8 cellular contexts compared by ENCODE assay signal in genomic region chr22:50583294-50583865, GRCh38. TPM values are rescaled to one million over a fixed set of nuclear protein-coding genes. Genes with fewer than 3 reads are reported as not detected.
DNase-seq lines count a peak whose midpoint lies in the region; ATAC-seq lines count a peak whose summit lies in the region.

No MANE protein-coding gene starts in this region.

- H3K4me3 ChIP-seq in iPS-18a (ENCODE audit: low read length) = peak overlapping the region; percentile 92

- no peaks in the 10 kb centered on the region for H3K9me3 ChIP-seq in iPS-18a (ENCODE audit: control insufficient read depth, low read depth, low read length)

- peaks cover 23% of the 10 kb centered on the region for H3K4me1 Mint-ChIP-seq in activated naive CD8-positive, alpha-beta T cell treated with anti-CD3 and anti-CD28 coated beads for 36 hours
- H3K4me1 Mint-ChIP-seq in stimulated activated memory B cell treated with anti-CD40 and anti-IgM and Interleukin-4, amounts not matched to agents 10 μg/mL and 1 μg/mL and 100 μg/mL, for 72 hours = peaks cover 29% of the 10 kb centered on the region

- peaks cover 12% of the 10 kb centered on the region for H3K36me3 Mint-ChIP-seq in activated naive CD8-positive, alpha-beta T cell treated with anti-CD3 and anti-CD28 coated beads for 36 hours
- H3K36me3 Mint-ChIP-seq in stimulated activated memory B cell treated with anti-CD40 and anti-IgM and Interleukin-4, amounts not matched to agents 10 μg/mL and 1 μg/mL and 100 μg/mL, for 72 hours = peaks cover 21% of the 10 kb centered on the region

- peak overlapping the region; percentile 77 for H3K9ac ChIP-seq in iPS-18a (ENCODE audit: low read length)

- H3K27ac ChIP-seq in iPS-18a (ENCODE audit: low read length) = no peak overlapping the region

- H3K27ac Mint-ChIP-seq in activated naive CD8-positive, alpha-beta T cell treated with anti-CD3 and anti-CD28 coated beads for 36 hours = peak overlapping the region; percentile 84
- H3K27ac Mint-ChIP-seq in stimulated activated memory B cell treated with anti-CD40 and anti-IgM and Interleukin-4, amounts not matched to agents 10 μg/mL and 1 μg/mL and 100 μg/mL, for 72 hours = peak overlapping the region; percentile 98

- no peaks in the 10 kb centered on the region for H3K9me3 Mint-ChIP-seq in activated naive CD8-positive, alpha-beta T cell treated with anti-CD3 and anti-CD28 coated beads for 36 hours
- H3K9me3 Mint-ChIP-seq in stimulated activated memory B cell treated with anti-CD40 and anti-IgM and Interleukin-4, amounts not matched to agents 10 μg/mL and 1 μg/mL and 100 μg/mL, for 72 hours = no peaks in the 10 kb centered on the region

- ATAC-seq in activated CD4-positive, CD25-positive, alpha-beta regulatory T cell treated with anti-CD3 and anti-CD28 coated beads, Interleukin-2, amount 50 U/mL, for 24 hours = peak; percentile 6 to 8
- peak; percentile 18 for ATAC-seq in HG03039 (IDR thresholded peaks at IDR 0.05; ENCODE audit: unreplicated experiment)
- ATAC-seq in stimulated activated memory B cell treated with anti-CD40 and anti-IgM and Interleukin-4, amounts not matched to agents 10 μg/mL and 1 μg/mL and 100 μg/mL, for 72 hours = peak; percentile 43

- peak overlapping the region; percentile 91 for H3K4me3 Mint-ChIP-seq in activated naive CD8-positive, alpha-beta T cell treated with anti-CD3 and anti-CD28 coated beads for 36 hours
- H3K4me3 Mint-ChIP-seq in stimulated activated memory B cell treated with anti-CD40 and anti-IgM and Interleukin-4, amounts not matched to agents 10 μg/mL and 1 μg/mL and 100 μg/mL, for 72 hours = peak overlapping the region; percentile 93

- H3K36me3 ChIP-seq in iPS-18a (ENCODE audit: control insufficient read depth, low read depth, low read length) = peaks cover 7% of the 10 kb centered on the region

- no peaks in the 10 kb centered on the region for H3K27me3 Mint-ChIP-seq in activated naive CD8-positive, alpha-beta T cell treated with anti-CD3 and anti-CD28 coated beads for 36 hours
- H3K27me3 Mint-ChIP-seq in stimulated activated memory B cell treated with anti-CD40 and anti-IgM and Interleukin-4, amounts not matched to agents 10 μg/mL and 1 μg/mL and 100 μg/mL, for 72 hours = no peaks in the 10 kb centered on the region

- peaks cover 5% of the 10 kb centered on the region for H3K4me1 ChIP-seq in iPS-18a (ENCODE audit: control insufficient read depth, low read depth, low read length)

- no peak for DNase-seq in activated CD4-positive, CD25-positive, alpha-beta regulatory T cell (lab: John Stamatoyannopoulos, UW)
- no peak for DNase-seq in activated naive CD8-positive, alpha-beta T cell treated with anti-CD3 and anti-CD28 coated beads for 36 hours
- no peak for DNase-seq in NCI-H526 (lab: John Stamatoyannopoulos, UW)
- no peak for DNase-seq in central memory CD4-positive, alpha-beta T cell

- no peaks in the 10 kb centered on the region for H3K27me3 ChIP-seq in iPS-18a (ENCODE audit: control insufficient read depth, insufficient read depth, low read length)

RNA-seq across cellular contexts. Expression of gene CHKB, which starts 0.7 kb away (rescaled TPM):
- 10 to 100 TPM; 57.3 to 60.3 TPM for total RNA-seq in activated naive CD8-positive, alpha-beta T cell treated with anti-CD3 and anti-CD28 coated beads for 36 hours

RNA-seq across cellular contexts. Expression of gene CPT1B, which starts 5.2 kb away (rescaled TPM):
- 10 to 100 TPM; 33.6 to 33.7 TPM for total RNA-seq in activated naive CD8-positive, alpha-beta T cell treated with anti-CD3 and anti-CD28 coated beads for 36 hours

RNA-seq across cellular contexts. Expression of gene MAPK8IP2, which starts 17.2 kb away (rescaled TPM):
- under 1 TPM; 0.16 to 0.21 TPM for total RNA-seq in activated naive CD8-positive, alpha-beta T cell treated with anti-CD3 and anti-CD28 coated beads for 36 hours

RNA-seq across cellular contexts. Expression of gene SYCE3, which starts 20.7 kb away (rescaled TPM):
- total RNA-seq in activated naive CD8-positive, alpha-beta T cell treated with anti-CD3 and anti-CD28 coated beads for 36 hours = 1 to 10 TPM; 1.3 to 1.9 TPM

RNA-seq across cellular contexts. Expression of gene KLHDC7B, which starts 37.7 kb away (rescaled TPM):
- total RNA-seq in activated naive CD8-positive, alpha-beta T cell treated with anti-CD3 and anti-CD28 coated beads for 36 hours = 10 to 100 TPM; 15.1 to 15.9 TPM
